ENCODE assay signal across 28 cellular contexts in the genomic region with DNA sequence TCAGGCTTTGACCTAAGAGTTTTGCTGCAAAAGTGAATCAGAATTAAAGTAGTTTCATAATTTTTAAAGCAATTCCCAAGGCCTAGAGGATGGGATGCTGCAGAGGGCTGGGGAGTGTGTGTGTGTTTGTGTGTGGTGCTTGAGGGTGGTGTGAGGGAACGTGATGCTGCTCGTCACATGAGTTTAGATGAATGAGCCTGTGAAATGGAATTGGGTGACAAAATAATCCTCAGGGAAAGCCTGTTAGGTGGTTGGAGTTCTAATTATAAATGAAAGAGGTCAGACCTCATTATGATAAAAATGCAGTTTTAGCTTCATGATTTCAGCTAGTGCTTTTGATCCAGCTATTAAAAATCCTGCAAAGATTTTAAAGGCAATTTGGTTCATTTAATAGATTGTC.
"Had no signal": no experiment of that assay in that cellular context is flagged by ENCODE, and none has a peak within 500 bp of the region (broad histone marks: within the 10 kb centered on the region; RNA-seq: fewer than 3 reads in every experiment).

No MANE protein-coding gene starts in this region.

- ATAC-seq: left colon; left lung; lower lobe of right lung; natural killer cell; pancreas; sciatic nerve; stimulated activated naive B cell treated with anti-CD40 and anti-IgM and Interleukin-4, amounts not matched to agents 10 μg/mL and 1 μg/mL and 100 μg/mL, for 72 hours; stimulated activated naive CD8-positive, alpha-beta T cell treated with anti-CD3 and anti-CD28 coated beads, Interleukin-15, Interleukin-2, amounts not matched to agents 100 U/mL and 50 U/mL, for 24 hours; upper lobe of right lung had no signal

- H3K36me3 ChIP-seq: left lung, lower lobe of right lung, pancreas, stomach, thyroid gland, transverse colon, upper lobe of right lung had no signal

- H3K27ac ChIP-seq: left lung, lower lobe of right lung, pancreas, skin epidermis, stomach, testis, thyroid gland, transverse colon, upper lobe of right lung had no signal

- H3K9me3 ChIP-seq: left lung, lower lobe of right lung, pancreas, stomach, testis, thyroid gland, transverse colon, upper lobe of right lung had no signal

- H3K4me1 ChIP-seq: left lung, lower lobe of right lung, pancreas, stomach, testis, transverse colon, upper lobe of right lung had no signal

- H3K4me3 ChIP-seq: left lung, lower lobe of right lung, pancreas, skin epidermis, stomach, testis, thyroid gland, transverse colon, upper lobe of right lung had no signal

- FAIRE-seq: islet of Langerhans, kidney, pancreas, urothelium cell line had no signal

- H3K27ac Mint-ChIP-seq: immature natural killer cell; natural killer cell; stimulated activated naive B cell treated with anti-CD40 and anti-IgM and Interleukin-4, amounts not matched to agents 10 μg/mL and 1 μg/mL and 100 μg/mL, for 72 hours had no signal

- DNase-seq: hypothalamus; immature natural killer cell; kidney; left colon; left lung; lower lobe of right lung; mammary epithelial cell; mesenchymal stem cell; naive B cell; natural killer cell; nucleus accumbens; pancreas; right cardiac atrium; stimulated activated CD4-positive, alpha-beta T cell treated with anti-CD3 and anti-CD28 coated beads, Interleukin-12 subunit alpha, Interleukin-12 subunit beta, amount 100 ng/mL, for 4 hours; stimulated activated CD4-positive, alpha-beta T cell treated with anti-CD3 and anti-CD28 coated beads, Interleukin-15, amount 100 ng/mL, for 24 hours; stimulated activated CD4-positive, alpha-beta T cell treated with anti-CD3 and anti-CD28 coated beads, Interleukin-2, amount 100 ng/mL, for 24 hours; stimulated activated CD4-positive, alpha-beta T cell treated with anti-CD3 and anti-CD28 coated beads, Interleukin-4, amount 100 ng/mL, for 1 hour; stimulated activated naive B cell treated with anti-CD40 and anti-IgM and Interleukin-4, amounts not matched to agents 10 μg/mL and 1 μg/mL and 100 μg/mL, for 72 hours; stimulated activated naive CD8-positive, alpha-beta T cell treated with anti-CD3 and anti-CD28 coated beads, Interleukin-15, Interleukin-2, amounts not matched to agents 100 U/mL and 50 U/mL, for 24 hours; stomach; testis; thyroid gland; transverse colon; upper lobe of right lung had no signal

- H3K4me1 Mint-ChIP-seq: immature natural killer cell, natural killer cell had no signal

- H3K4me3 Mint-ChIP-seq: immature natural killer cell; natural killer cell; stimulated activated naive B cell treated with anti-CD40 and anti-IgM and Interleukin-4, amounts not matched to agents 10 μg/mL and 1 μg/mL and 100 μg/mL, for 72 hours had no signal

- H3K36me3 Mint-ChIP-seq: natural killer cell had no signal

- H3K27me3 Mint-ChIP-seq: naive B cell; stimulated activated naive B cell treated with anti-CD40 and anti-IgM and Interleukin-4, amounts not matched to agents 10 μg/mL and 1 μg/mL and 100 μg/mL, for 72 hours had no signal

- H3K9me3 Mint-ChIP-seq: natural killer cell had no signal

- H3K27me3 ChIP-seq: left lung, pancreas, stomach, testis, thyroid gland, transverse colon, upper lobe of right lung had no signal
